In the genomic region with DNA sequence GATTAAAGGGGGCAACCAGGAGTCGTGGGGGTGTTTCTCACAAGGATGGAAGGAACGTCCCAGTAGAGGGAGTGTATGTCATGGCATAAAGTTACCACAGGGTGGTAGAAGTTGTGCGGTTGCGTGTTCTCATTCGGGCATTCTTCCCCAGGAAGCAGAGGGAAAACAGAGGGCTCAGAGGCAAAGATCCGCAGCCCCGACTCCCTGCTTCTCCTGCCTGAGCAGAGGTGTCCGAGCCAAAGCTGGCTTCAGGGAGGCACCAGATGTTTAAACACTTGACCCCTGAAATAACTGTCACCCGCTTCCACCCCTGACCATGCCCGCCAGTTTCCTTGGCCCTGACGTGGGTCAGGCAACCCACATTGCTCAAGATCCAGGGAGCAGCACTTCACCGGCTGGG, we compare ENCODE assay signal across 14 cellular contexts.
DNase-seq lines count a peak whose midpoint lies in the region; ATAC-seq and TF ChIP-seq lines count a peak whose summit lies in the region.
"Had no signal": no experiment of that assay in that cellular context is flagged by ENCODE, and none has a peak within 500 bp of the region (broad histone marks: within the 10 kb centered on the region; RNA-seq: fewer than 3 reads in every experiment).

No MANE protein-coding gene starts in this region.

- no peak overlapping the region for H3K4me3 ChIP-seq in fibroblast of the aortic adventitia (ENCODE audit: low read depth, low read length)
- no peak overlapping the region for H3K4me3 ChIP-seq in smooth muscle cell
- H3K4me3 ChIP-seq: Peyer's patch, transverse colon had no signal

- peaks cover 60% of the 10 kb centered on the region for H3K27me3 ChIP-seq in smooth muscle cell (ENCODE audit: low read depth)
- H3K27me3 ChIP-seq: Peyer's patch had no signal

- peak; percentile 49 for TF ChIP-seq CTCF in fibroblast of the aortic adventitia (IDR thresholded peaks at IDR 0.05; ENCODE audit: insufficient read depth, low read length)
- TF ChIP-seq CTCF in smooth muscle cell (IDR thresholded peaks at IDR 0.05; ENCODE audit: borderline replicate concordance, insufficient read depth, poor library complexity, severe bottlenecking): no peak

- H3K4me1 ChIP-seq in smooth muscle cell (ENCODE audit: low read depth): no peaks in the 10 kb centered on the region
- H3K4me1 ChIP-seq: Peyer's patch, transverse colon had no signal

- no peaks in the 10 kb centered on the region for H3K79me2 ChIP-seq in smooth muscle cell (ENCODE audit: low read depth)

- WGBS in smooth muscle cell (ENCODE audit: low lambda C conversion rate): 34% methylated on average over 12 of the region's 12 CpGs

- no peaks in the 10 kb centered on the region for H4K20me1 ChIP-seq in smooth muscle cell (ENCODE audit: low read depth)

- ATAC-seq in GM18519 (IDR thresholded peaks at IDR 0.05; ENCODE audit: low FRiP score, unreplicated experiment): no peak

- no peaks in the 10 kb centered on the region for H3F3A ChIP-seq in smooth muscle cell (ENCODE audit: low read depth)

- H2AFZ ChIP-seq in smooth muscle cell (ENCODE audit: low read depth): no peak overlapping the region

- no peak overlapping the region for H3K4me2 ChIP-seq in smooth muscle cell

- H3K27ac ChIP-seq in smooth muscle cell (ENCODE audit: low read depth): no peak overlapping the region
- H3K27ac ChIP-seq: Peyer's patch, transverse colon had no signal

- H3K36me3 ChIP-seq in smooth muscle cell (ENCODE audit: low read depth): no peaks in the 10 kb centered on the region
- H3K36me3 ChIP-seq: Peyer's patch, transverse colon had no signal

- H3K9ac ChIP-seq in smooth muscle cell (ENCODE audit: low read depth): no peak overlapping the region

- DNase-seq in GM04503 (ENCODE audit: low read depth) (peak; percentile 34), RPMI7951 (ENCODE audit: low read depth) (peak; percentile 15), fibroblast of the aortic adventitia (ENCODE audit: low read depth) (peak; percentile 39), renal cortical epithelial cell (ENCODE audit: low read depth) (peak; percentile 2), smooth muscle cell (lab: John Stamatoyannopoulos, UW; ENCODE audit: unreplicated experiment) (no peak), germinal center (ENCODE audit: low spot score) (no peak)
- no peak for DNase-seq in activated CD8-positive, alpha-beta memory T cell treated with anti-CD3 and anti-CD28 coated beads for 24 hours
- DNase-seq: activated CD4-positive, CD25-positive, alpha-beta regulatory T cell; activated effector memory CD4-positive, alpha-beta T cell treated with anti-CD3 and anti-CD28 coated beads, Interleukin-2, amount 50 U/mL, for 16 hours; dermis blood vessel endothelial cell; NCI-H1694 treated with DMSO at 0.1 percent for 48 hours; Peyer's patch; transverse colon had no signal

- H3K9me3 ChIP-seq in smooth muscle cell (replicated peaks; ENCODE audit: low read depth): no peaks in the 10 kb centered on the region
- H3K9me3 ChIP-seq: Peyer's patch, transverse colon had no signal

Comparison
In these comparisons a context has a peak if more than half of its experiments do, and no peak if none do; other contexts are left out.
1. DNase-seq: peak in GM04503 (single experiment), RPMI7951 (single experiment), fibroblast of the aortic adventitia (single experiment) and renal cortical epithelial cell (single experiment); none in activated CD8-positive, alpha-beta memory T cell treated with anti-CD3 and anti-CD28 coated beads for 24 hours (single experiment), smooth muscle cell (single experiment) and germinal center (single experiment).